In the genomic region with DNA sequence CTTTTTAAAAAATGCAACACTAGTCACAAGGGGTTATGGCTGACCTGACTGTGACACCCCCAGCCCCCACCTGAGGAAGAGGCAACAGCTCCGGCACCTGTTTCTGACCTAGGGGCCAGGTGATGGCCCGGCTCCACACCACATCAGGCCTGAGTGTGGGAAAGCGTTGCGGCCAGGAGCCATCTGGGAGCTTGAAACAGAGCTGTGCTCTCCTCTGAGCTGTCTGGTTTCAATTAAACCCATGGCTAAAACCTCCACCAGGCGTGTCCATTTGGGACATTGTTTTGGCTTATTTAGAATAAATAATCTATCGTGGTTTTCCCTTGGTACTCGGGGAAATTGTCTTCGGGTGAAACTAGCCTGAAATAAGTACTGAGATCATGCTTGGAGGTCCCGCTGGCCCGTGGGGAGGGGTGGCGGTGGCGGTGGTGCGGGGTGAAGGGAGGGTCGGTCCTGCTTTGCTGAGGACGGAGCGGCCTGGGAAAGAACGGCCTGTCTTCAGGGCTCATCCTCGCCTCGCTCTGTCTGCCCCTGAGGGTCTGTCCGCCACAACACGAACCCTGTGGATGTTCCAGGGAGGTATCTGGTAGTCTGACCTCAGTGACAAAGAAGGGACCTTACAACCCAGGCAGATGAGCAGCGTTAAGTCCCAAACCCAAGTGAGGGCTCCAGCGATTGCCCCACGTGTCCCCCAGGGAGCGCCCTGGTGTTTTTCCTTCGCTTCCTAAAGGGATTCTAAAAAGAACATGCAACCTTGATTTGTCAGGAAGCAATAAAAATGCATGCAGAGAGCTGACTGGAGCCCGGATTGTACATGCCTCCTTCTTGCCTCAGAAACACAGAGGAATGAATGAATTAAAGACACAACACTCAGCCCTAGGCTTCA, we compare ENCODE assay signal across 18 cellular contexts. TPM values are rescaled to one million over a fixed set of nuclear protein-coding genes. Genes with fewer than 3 reads are reported as not detected.
DNase-seq lines count a peak whose midpoint lies in the region; ATAC-seq and TF ChIP-seq lines count a peak whose summit lies in the region.
"Had no signal": no experiment of that assay in that cellular context is flagged by ENCODE, and none has a peak within 500 bp of the region (broad histone marks: within the 10 kb centered on the region; RNA-seq: fewer than 3 reads in every experiment).

No MANE protein-coding gene starts in this region.

- no peaks in the 10 kb centered on the region for H3K9me3 Mint-ChIP-seq in stimulated activated naive B cell treated with anti-CD40 and anti-IgM and Interleukin-4, amounts not matched to agents 10 μg/mL and 1 μg/mL and 100 μg/mL, for 72 hours

- CTCF ChIA-PET in A673 (lab: Charles Lee), result no interaction called here

- H3K27ac ChIP-seq in A673 (ENCODE audit: low read depth, low read length, poor library complexity, severe bottlenecking), result no peak overlapping the region
- no peak overlapping the region for H3K27ac ChIP-seq in GM23248
- peak overlapping the region in 8 of 10 donors; percentile 4 to 61 (median 46) for H3K27ac ChIP-seq in heart right ventricle
- H3K27ac ChIP-seq: esophagus muscularis mucosa, transverse colon had no signal

- intact Hi-C loops in A673 (cut with micrococcal nuclease; ENCODE audit: unreplicated experiment), result no loop called here
- intact Hi-C loops in heart right ventricle (cut with DNase I), result loop anchor here in 7 of 10 donors (5.0 to 10.0 kb wide), 6 partner anchors 81 to 361 kb away; partner anchors contain the start of gene IL18R1 (in 1 of the 7)

- H3K4me3 ChIP-seq in A673 (ENCODE audit: low read depth, low read length, poor library complexity, severe bottlenecking) (no peak overlapping the region), GM23248 (no peak overlapping the region; the same call in 1 of the 2 replicates), astrocyte of the cerebellum (ENCODE audit: low read depth, low read length) (no peak overlapping the region), heart right ventricle (peak overlapping the region in 1 of 10 donors; percentile 6)
- H3K4me3 ChIP-seq: esophagus muscularis mucosa, transverse colon had no signal

- H3K79me2 ChIP-seq in GM23248 (ENCODE audit: insufficient read depth), result no peaks in the 10 kb centered on the region

- H3K9ac ChIP-seq in GM23248, result peak overlapping the region; percentile 15; the same call in 1 of the 2 replicates

- peak overlapping the region; percentile 13 for H3K4me2 ChIP-seq in GM23248 (ENCODE audit: unreplicated experiment)

- H3K27me3 ChIP-seq in A673 (replicated peaks; ENCODE audit: insufficient read depth, low read depth, low read length, poor library complexity) (peaks cover 31% of the 10 kb centered on the region), GM23248 (replicated peaks; ENCODE audit: insufficient read depth) (no peaks in the 10 kb centered on the region), heart right ventricle (peaks cover 0 to 30% (median 0%) of the 10 kb centered on the region in 7 donors)

- no TSS peak for BruUV-seq in A673 (replicated peaks; lab: Mats Ljungman, UMichigan)

- H3K4me1 ChIP-seq in A673 (ENCODE audit: insufficient read depth, low read length, poor library complexity, severe bottlenecking), result peaks cover 3% of the 10 kb centered on the region
- H3K4me1 ChIP-seq in GM23248 (ENCODE audit: insufficient read depth), result peaks cover 5% of the 10 kb centered on the region; the same call in 1 of the 2 replicates
- peaks cover 0 to 18% (median 8%) of the 10 kb centered on the region in 9 donors for H3K4me1 ChIP-seq in heart right ventricle

- peaks cover 8% of the 10 kb centered on the region; the same call in 1 of the 2 replicates for H3F3A ChIP-seq in GM23248 (ENCODE audit: insufficient read depth)

- no peaks in the 10 kb centered on the region for H3K9me2 ChIP-seq in GM23248 (ENCODE audit: insufficient read depth)

- WGBS in GM23248 (ENCODE audit: low coverage in 1 of 2, low lambda C conversion rate in 2 of 2, missing lambda C conversion rate in 2 of 2), 2 experiments, result 22 to 27% methylated on average over 23 to 27 of the region's 27 CpGs
- WGBS in heart right ventricle, 2 donors, result 72 to 75% methylated on average over 27 of the region's 27 CpGs

- H4K20me1 ChIP-seq in GM23248 (ENCODE audit: insufficient read depth), result no peaks in the 10 kb centered on the region

- in situ Hi-C loops in GM23248 (cut with MboI), result loop anchor here (10.0 kb wide), 1 partner anchor 361 kb away; no protein-coding TSS in a partner anchor
- in situ Hi-C loops in astrocyte of the cerebellum (cut with HindIII; ENCODE audit: low sequenced_read_pairs), result no loop called here

- peak in 6 of 8 donors; percentile 11 to 32 (median 26) for ATAC-seq in heart right ventricle
- ATAC-seq in stimulated activated naive B cell treated with anti-CD40 and anti-IgM and Interleukin-4, amounts not matched to agents 10 μg/mL and 1 μg/mL and 100 μg/mL, for 72 hours (replicated peaks), result no peak
- no peak for ATAC-seq in stimulated activated naive CD8-positive, alpha-beta T cell treated with anti-CD3 and anti-CD28 coated beads, Interleukin-15, Interleukin-2, amounts not matched to agents 100 U/mL and 50 U/mL, for 24 hours

- H3K9me3 ChIP-seq in A673 (ENCODE audit: low read depth, low read length, poor library complexity, severe bottlenecking) (no peaks in the 10 kb centered on the region), GM23248 (ENCODE audit: low read depth) (no peaks in the 10 kb centered on the region), heart right ventricle (no peaks in the 10 kb centered on the region)
- H3K9me3 ChIP-seq: esophagus muscularis mucosa, transverse colon had no signal

- DNase-seq in A673 (ENCODE audit: low spot score), result peak; percentile 29
- DNase-seq in GM23248, result peak; percentile 76
- DNase-seq in astrocyte of the cerebellum (ENCODE audit: low read depth), result peak; percentile 55
- peak in 1 of 2 donors; percentile 37 for DNase-seq in heart right ventricle
- no peak for DNase-seq in NCI-H187 (lab: John Stamatoyannopoulos, UW)
- DNase-seq in stimulated activated naive B cell treated with anti-CD40 and anti-IgM and Interleukin-4, amounts not matched to agents 10 μg/mL and 1 μg/mL and 100 μg/mL, for 72 hours, result no peak
- DNase-seq in NCI-H1092 (lab: John Stamatoyannopoulos, UW), result no peak
- DNase-seq in stimulated activated naive CD8-positive, alpha-beta T cell treated with anti-CD3 and anti-CD28 coated beads, Interleukin-15, Interleukin-2, amounts not matched to agents 100 U/mL and 50 U/mL, for 24 hours, result no peak
- DNase-seq: C1 segment of cervical spinal cord; immature natural killer cell; KG1; NCI-H1694; NCI-H526 treated with DMSO at 0.1 percent for 48 hours; SIG-M5; stimulated activated CD4-positive, alpha-beta T cell treated with anti-CD3 and anti-CD28 coated beads, Interleukin-15, amount 100 ng/mL, for 24 hours; transverse colon had no signal

- H3K27me3 Mint-ChIP-seq in stimulated activated naive B cell treated with anti-CD40 and anti-IgM and Interleukin-4, amounts not matched to agents 10 μg/mL and 1 μg/mL and 100 μg/mL, for 72 hours, result peaks cover 23 to 30% of the 10 kb centered on the region in 2 donors
- H3K27me3 Mint-ChIP-seq: activated naive CD8-positive, alpha-beta T cell had no signal

- POLR2A ChIA-PET in A673 (lab: Charles Lee; ENCODE audit: low non-redundant PET), result no interaction called here

- H3K4me3 Mint-ChIP-seq in stimulated activated naive B cell treated with anti-CD40 and anti-IgM and Interleukin-4, amounts not matched to agents 10 μg/mL and 1 μg/mL and 100 μg/mL, for 72 hours, result no peak overlapping the region
- H3K4me3 Mint-ChIP-seq: activated naive CD8-positive, alpha-beta T cell; immature natural killer cell had no signal

- no peak overlapping the region for H3K27ac Mint-ChIP-seq in stimulated activated naive B cell treated with anti-CD40 and anti-IgM and Interleukin-4, amounts not matched to agents 10 μg/mL and 1 μg/mL and 100 μg/mL, for 72 hours
- H3K27ac Mint-ChIP-seq: activated naive CD8-positive, alpha-beta T cell; immature natural killer cell had no signal

- peak overlapping the region; percentile 47; the same call in 1 of the 2 replicates for H2AFZ ChIP-seq in GM23248

- no peaks in the 10 kb centered on the region for H3K36me3 Mint-ChIP-seq in stimulated activated naive B cell treated with anti-CD40 and anti-IgM and Interleukin-4, amounts not matched to agents 10 μg/mL and 1 μg/mL and 100 μg/mL, for 72 hours
- H3K36me3 Mint-ChIP-seq: activated naive CD8-positive, alpha-beta T cell; immature natural killer cell had no signal

- TF ChIP-seq CTCF in A673 (conservative IDR thresholded peaks at IDR 0.05; ENCODE audit: low read depth, low read length), result no peak
- TF ChIP-seq CTCF in astrocyte of the cerebellum (IDR thresholded peaks at IDR 0.05; ENCODE audit: low read depth, low read length, missing control alignments), result no peak
- TF ChIP-seq CTCF in heart right ventricle (IDR thresholded peaks at IDR 0.05), result no peak

- H3K4me1 Mint-ChIP-seq in stimulated activated naive B cell treated with anti-CD40 and anti-IgM and Interleukin-4, amounts not matched to agents 10 μg/mL and 1 μg/mL and 100 μg/mL, for 72 hours, result peaks cover 6 to 7% of the 10 kb centered on the region in 2 donors

- no peaks in the 10 kb centered on the region for H3K36me3 ChIP-seq in A673 (ENCODE audit: insufficient read depth, low read length, poor library complexity, severe bottlenecking)
- no peaks in the 10 kb centered on the region for H3K36me3 ChIP-seq in GM23248 (ENCODE audit: low read depth)
- H3K36me3 ChIP-seq in heart right ventricle, result no peaks in the 10 kb centered on the region
- H3K36me3 ChIP-seq: esophagus muscularis mucosa, transverse colon had no signal

RNA-seq across cellular contexts. Expression of gene IL1RL2, which starts 58.7 kb away (rescaled TPM):
- total RNA-seq in A673 (2021) (not detected in 2 replicates), heart right ventricle (under 1 TPM in 5 of 10 donors, not detected in 5; 0.11 to 0.92 (median 0.31) TPM)
- 2.3 and 2.9 TPM in 2 replicates for total RNA-seq in GM23248 (2014; rRNA removed; shearing (Covaris generic))
- polyA plus RNA-seq in GM23248 (2016; fragmentation: Nextera tagmentation; extraction: Ambion mirVana) (1.2 and 2.0 TPM in 2 replicates), heart right ventricle (under 1 TPM; 0.22 to 0.29 TPM)
- polyA plus RNA-seq: immature natural killer cell had no signal

Comparison
In these comparisons a context has a peak if more than half of its experiments do, and no peak if none do; other contexts are left out.
1. DNase-seq: peak in A673 (single experiment), GM23248 (single experiment) and astrocyte of the cerebellum (single experiment); none in NCI-H187 (0 of 2), stimulated activated naive B cell treated with anti-CD40 and anti-IgM and Interleukin-4, amounts not matched to agents 10 μg/mL and 1 μg/mL and 100 μg/mL, for 72 hours (single experiment), NCI-H1092 (single experiment) and stimulated activated naive CD8-positive, alpha-beta T cell treated with anti-CD3 and anti-CD28 coated beads, Interleukin-15, Interleukin-2, amounts not matched to agents 100 U/mL and 50 U/mL, for 24 hours (single experiment).
2. H3K27ac ChIP-seq: peak in heart right ventricle (8 of 10); none in A673 (single experiment) and GM23248 (single experiment).
3. ATAC-seq: peak in heart right ventricle (6 of 8); none in stimulated activated naive B cell treated with anti-CD40 and anti-IgM and Interleukin-4, amounts not matched to agents 10 μg/mL and 1 μg/mL and 100 μg/mL, for 72 hours (0 of 2) and stimulated activated naive CD8-positive, alpha-beta T cell treated with anti-CD3 and anti-CD28 coated beads, Interleukin-15, Interleukin-2, amounts not matched to agents 100 U/mL and 50 U/mL, for 24 hours (single experiment).